8 cellular contexts compared by ENCODE assay signal in genomic region chr15:89749951-89750559, GRCh38.
DNase-seq lines count a peak whose midpoint lies in the region; ATAC-seq and TF ChIP-seq lines count a peak whose summit lies in the region.

No MANE protein-coding gene starts in this region.

- H3K9me3 ChIP-seq in muscle layer of colon (ENCODE audit: low read length), result no peaks in the 10 kb centered on the region

- ATAC-seq in GM19351 (IDR thresholded peaks at IDR 0.05; ENCODE audit: unreplicated experiment) (peak; percentile 10), GM18858 (IDR thresholded peaks at IDR 0.05; ENCODE audit: unreplicated experiment) (no peak)

- DNase-seq in AG09309 (ENCODE audit: low read depth), result no peak
- DNase-seq in NCI-H748 treated with DMSO at 0.1 percent for 48 hours (lab: John Stamatoyannopoulos, UW), result peak; percentile 9
- peak; percentile 22 for DNase-seq in cerebellar cortex (ENCODE audit: low spot score)
- no peak for DNase-seq in NCI-H1436 (lab: John Stamatoyannopoulos, UW)
- no peak for DNase-seq in AG20443 (ENCODE audit: low spot score)

- H3K4me1 ChIP-seq in muscle layer of colon (ENCODE audit: insufficient read depth, low read length), result no peaks in the 10 kb centered on the region

- no peaks in the 10 kb centered on the region for H3K36me3 ChIP-seq in muscle layer of colon (ENCODE audit: insufficient read depth, low read length)

- H3K9ac ChIP-seq in muscle layer of colon (ENCODE audit: low read length), result no peak overlapping the region

- peak overlapping the region; percentile 40 for H3K4me3 ChIP-seq in AG09309 (ENCODE audit: control insufficient read depth, low read depth, low read length)
- peak overlapping the region; percentile 56 to 58 for H3K4me3 ChIP-seq in muscle layer of colon (ENCODE audit: low read depth in 1 of 2, low read length in 2 of 2)

- no peaks in the 10 kb centered on the region for H3K27me3 ChIP-seq in muscle layer of colon (ENCODE audit: control insufficient read depth in 1 of 2, insufficient read depth in 2 of 2, low read length in 2 of 2)

- TF ChIP-seq CTCF in AG09309 (IDR thresholded peaks at IDR 0.05; ENCODE audit: control insufficient read depth, insufficient read depth, low read depth, low read length, missing control alignments), result no peak

- no peak overlapping the region for H3K27ac ChIP-seq in muscle layer of colon (ENCODE audit: low read depth, low read length)

Comparison
In these comparisons a context has a peak if more than half of its experiments do, and no peak if none do; other contexts are left out.
1. DNase-seq: peak in NCI-H748 treated with DMSO at 0.1 percent for 48 hours (single experiment) and cerebellar cortex (single experiment); none in AG09309 (single experiment), NCI-H1436 (single experiment) and AG20443 (single experiment).